In genomic region chr3:196684548-196685407, GRCh38 we compare ENCODE assay signal across 8 cellular contexts. TPM values are rescaled to one million over a fixed set of nuclear protein-coding genes. Genes with fewer than 3 reads are reported as not detected.
A peak's percentile ranks its signal among the peaks of the same experiment; 100 is the strongest.
DNase-seq lines count a peak whose midpoint lies in the region; ATAC-seq and TF ChIP-seq lines count a peak whose summit lies in the region.

No MANE protein-coding gene starts in this region.

- H3K9me3 ChIP-seq in psoas muscle = no peaks in the 10 kb centered on the region
- no peaks in the 10 kb centered on the region for H3K9me3 ChIP-seq in uterus

- intact Hi-C loops in head of caudate nucleus (cut with DNase I) = loop anchor here (5.0 kb wide), 1 partner anchor 72 kb away; no protein-coding TSS in a partner anchor
- intact Hi-C loops in psoas muscle (cut with DNase I) = loop anchor here (1.0 to 5.0 kb wide), 4 partner anchors 75 to 156 kb away; no protein-coding TSS in a partner anchor
- intact Hi-C loops in uterus (cut with DNase I; ENCODE audit: low total_unique reads) = no loop called here

- H3K4me1 ChIP-seq in psoas muscle (peaks cover 6% of the 10 kb centered on the region), uterus (peaks cover 0 to 4% of the 10 kb centered on the region in 2 donors)

- H3K27me3 ChIP-seq in psoas muscle (ENCODE audit: insufficient read depth in 3 of 3, low read length in 2 of 3) (no peaks in the 10 kb centered on the region), uterus (no peaks in the 10 kb centered on the region)

- H3K36me3 ChIP-seq in psoas muscle (ENCODE audit: insufficient read depth in 1 of 2, low read depth in 1 of 2) (no peaks in the 10 kb centered on the region), uterus (no peaks in the 10 kb centered on the region)

- ATAC-seq in GM21825 (IDR thresholded peaks at IDR 0.05; ENCODE audit: unreplicated experiment) (peak; percentile 90), psoas muscle (peak; percentile 61 to 86 (median 82))

- 39 to 41% (median 41%) methylated on average over 24 of the region's 24 CpGs for WGBS in psoas muscle, 3 donors

- H3K27ac ChIP-seq in psoas muscle (no peak overlapping the region), uterus (peak overlapping the region in 1 of 2 donors; percentile 45)

- TF ChIP-seq CTCF in psoas muscle (IDR thresholded peaks at IDR 0.05) (peak; percentile 87), uterus (IDR thresholded peaks at IDR 0.05) (peak; percentile 82 to 91 (median 85))

- H3K4me3 ChIP-seq in psoas muscle (peak overlapping the region; percentile 19), uterus (no peak overlapping the region)

- DNase-seq in EL = peak; percentile 65
- peak; percentile 60 for DNase-seq in LHCN-M2 (ENCODE audit: low read depth)
- DNase-seq in SHP77 treated with DMSO at 0.1 percent for 48 hours (lab: John Stamatoyannopoulos, UW) = peak; percentile 6
- peak; percentile 48 for DNase-seq in activated gamma-delta T cell treated with anti-CD3 and anti-CD28 coated beads, Interleukin-2, amount 50 U/mL, for 16 hours (ENCODE audit: low read depth)
- peak; percentile 20 to 87 (median 66) for DNase-seq in head of caudate nucleus
- peak in 1 of 2 donors; percentile 46 for DNase-seq in psoas muscle
- peak; percentile 48 to 49 for DNase-seq in uterus

- TF ChIP-seq POLR2A in uterus (IDR thresholded peaks at IDR 0.05) = peak in 1 of 2 donors; percentile 12

RNA-seq across cellular contexts. Expression of gene CEP19, which starts 27.3 kb away (rescaled TPM):
- total RNA-seq in LHCN-M2 (2014; rRNA removed) = 4.4 and 4.5 TPM in 2 replicates
- 1.7 TPM for polyA plus RNA-seq in LHCN-M2 (2012)
- under 1 TPM; 0.30 to 0.97 (median 0.63) TPM for total RNA-seq in psoas muscle
- polyA plus RNA-seq in psoas muscle = 1 to 10 TPM in 2 of 3 donors, under 1 TPM in 1; 0.60 to 6.2 (median 1.1) TPM
- 1 to 10 TPM in 2 of 4 donors, not detected in 2; 1.7 to 5.9 TPM for total RNA-seq in uterus

RNA-seq across cellular contexts. Expression of gene PIGX, which starts 27.4 kb away (rescaled TPM):
- total RNA-seq in LHCN-M2 (2014; rRNA removed) (26.4 and 31.9 TPM in 2 replicates), psoas muscle (10 to 100 TPM; 16.2 to 23.6 (median 19.7) TPM), uterus (10 to 100 TPM; 10.2 to 61.5 (median 34.1) TPM)
- 10.0 TPM for polyA plus RNA-seq in LHCN-M2 (2012)
- polyA plus RNA-seq in psoas muscle = 10 to 100 TPM in 2 of 3 donors, 1 to 10 TPM in 1; 7.5 to 43.4 (median 19.0) TPM

RNA-seq across cellular contexts. Expression of gene NRROS, which starts 45.3 kb away (rescaled TPM):
- total RNA-seq in LHCN-M2 (2014; rRNA removed) (1.0 and 2.5 TPM in 2 replicates), psoas muscle (1 to 10 TPM; 1.9 to 3.0 (median 2.6) TPM), uterus (10 to 100 TPM in 1 of 4 donors, 1 to 10 TPM in 3; 6.5 to 36.8 (median 7.6) TPM)
- 0.73 TPM for polyA plus RNA-seq in LHCN-M2 (2012)
- 1 to 10 TPM in 1 of 3 donors, under 1 TPM in 2; 0.83 to 1.7 (median 0.83) TPM for polyA plus RNA-seq in psoas muscle

RNA-seq across cellular contexts. Expression of gene PAK2, which starts 54.9 kb away (rescaled TPM):
- 37.8 and 45.8 TPM in 2 replicates for total RNA-seq in LHCN-M2 (2014; rRNA removed)
- 35.4 TPM for polyA plus RNA-seq in LHCN-M2 (2012)
- 10 to 100 TPM; 44.3 to 79.4 (median 58.3) TPM for total RNA-seq in psoas muscle
- 10 to 100 TPM; 17.3 to 36.2 (median 29.3) TPM for polyA plus RNA-seq in psoas muscle
- 10 to 100 TPM; 22.1 to 65.8 (median 49.5) TPM for total RNA-seq in uterus
